In genomic region chr3:151999936-152000335, GRCh38 we compare ENCODE assay signal across 25 cellular contexts.
"Had no signal": no experiment of that assay in that cellular context is flagged by ENCODE, and none has a peak within 500 bp of the region (broad histone marks: within the 10 kb centered on the region; RNA-seq: fewer than 3 reads in every experiment).

No MANE protein-coding gene starts in this region.

- H3K36me3 Mint-ChIP-seq: activated CD8-positive, alpha-beta memory T cell treated with anti-CD3 and anti-CD28 coated beads, Interleukin-2, amount 10 ng/mL, durations not matched to agents 7 days and 5 days; activated naive CD4-positive, alpha-beta T cell treated with anti-CD3 and anti-CD28 coated beads, Interleukin-2, amount 50 U/mL, for 24 hours had no signal

- H3K9me3 Mint-ChIP-seq: activated B cell treated with CpG ODN at 0.5 μM for 24 hours; activated CD4-positive, alpha-beta T cell treated with anti-CD3 and anti-CD28 coated beads, Interleukin-2, amount 10 ng/mL, durations not matched to agents 24 days and 14 days; activated naive CD4-positive, alpha-beta T cell treated with anti-CD3 and anti-CD28 coated beads, Interleukin-2, amount 50 U/mL, for 24 hours; activated T-cell treated with anti-CD3 and anti-CD28 coated beads, Interleukin-2, amount 50 U/mL, for 24 hours; activated T-helper 1 cell treated with anti-CD3 and anti-CD28 coated beads, Interleukin-12 subunit alpha, Interleukin-12 subunit beta, Interleukin-2, Interleukin-4 antibody, amounts not matched to agents 30 ng/mL and 10 ng/mL and 1 ng/mL, durations not matched to agents 14 hours and 24 hours and 36 hours had no signal

- H3K4me1 ChIP-seq: body of pancreas, SJSA1 had no signal

- H3K27ac ChIP-seq: body of pancreas, KMS-11, SJSA1 had no signal

- H3K27me3 Mint-ChIP-seq: activated CD4-positive, alpha-beta T cell treated with anti-CD3 and anti-CD28 coated beads, Interleukin-2, amount 10 ng/mL, durations not matched to agents 24 days and 14 days; activated T-cell treated with anti-CD3 and anti-CD28 coated beads, Interleukin-2, amount 50 U/mL, for 24 hours had no signal

- H3K36me3 ChIP-seq: SJSA1 had no signal

- H3K9ac ChIP-seq: KMS-11 had no signal

- H3K27ac Mint-ChIP-seq: activated B cell treated with CpG ODN at 0.5 μM for 24 hours; activated CD4-positive, alpha-beta T cell treated with anti-CD3 and anti-CD28 coated beads, Interleukin-2, amount 10 ng/mL, durations not matched to agents 24 days and 14 days; activated CD8-positive, alpha-beta memory T cell treated with anti-CD3 and anti-CD28 coated beads, Interleukin-2, amount 10 ng/mL, durations not matched to agents 7 days and 5 days; activated naive CD4-positive, alpha-beta T cell treated with anti-CD3 and anti-CD28 coated beads, Interleukin-2, amount 50 U/mL, for 24 hours; activated T-cell treated with anti-CD3 and anti-CD28 coated beads, Interleukin-2, amount 50 U/mL, for 24 hours; activated T-helper 1 cell treated with anti-CD3 and anti-CD28 coated beads, Interleukin-12 subunit alpha, Interleukin-12 subunit beta, Interleukin-2, Interleukin-4 antibody, amounts not matched to agents 30 ng/mL and 10 ng/mL and 1 ng/mL, durations not matched to agents 14 hours and 24 hours and 36 hours; T-helper 17 cell had no signal

- H3K27me3 ChIP-seq: body of pancreas, SJSA1 had no signal

- H3K9me3 ChIP-seq: body of pancreas, SJSA1 had no signal

- H3K4me1 Mint-ChIP-seq: activated B cell treated with CpG ODN at 0.5 μM for 24 hours; activated CD4-positive, alpha-beta T cell treated with anti-CD3 and anti-CD28 coated beads, Interleukin-2, amount 10 ng/mL, durations not matched to agents 24 days and 14 days; activated CD8-positive, alpha-beta memory T cell treated with anti-CD3 and anti-CD28 coated beads, Interleukin-2, amount 10 ng/mL, durations not matched to agents 7 days and 5 days; activated naive CD4-positive, alpha-beta T cell treated with anti-CD3 and anti-CD28 coated beads, Interleukin-2, amount 50 U/mL, for 24 hours; T-helper 17 cell had no signal

- H3K4me2 ChIP-seq: KMS-11 had no signal

- H3K4me3 Mint-ChIP-seq: activated B cell treated with CpG ODN at 0.5 μM for 24 hours; activated CD4-positive, alpha-beta T cell treated with anti-CD3 and anti-CD28 coated beads, Interleukin-2, amount 10 ng/mL, durations not matched to agents 24 days and 14 days; activated CD8-positive, alpha-beta memory T cell treated with anti-CD3 and anti-CD28 coated beads, Interleukin-2, amount 10 ng/mL, durations not matched to agents 7 days and 5 days; activated naive CD4-positive, alpha-beta T cell treated with anti-CD3 and anti-CD28 coated beads, Interleukin-2, amount 50 U/mL, for 24 hours; activated T-cell treated with anti-CD3 and anti-CD28 coated beads, Interleukin-2, amount 50 U/mL, for 24 hours; activated T-helper 1 cell treated with anti-CD3 and anti-CD28 coated beads, Interleukin-12 subunit alpha, Interleukin-12 subunit beta, Interleukin-2, Interleukin-4 antibody, amounts not matched to agents 30 ng/mL and 10 ng/mL and 1 ng/mL, durations not matched to agents 14 hours and 24 hours and 36 hours; T-helper 17 cell had no signal

- DNase-seq: activated B cell treated with CpG ODN at 0.5 μM for 24 hours; activated CD4-positive, alpha-beta T cell treated with anti-CD3 and anti-CD28 coated beads for 1 hour; activated CD4-positive, alpha-beta T cell treated with anti-CD3 and anti-CD28 coated beads, Interleukin-2, amount 10 ng/mL, durations not matched to agents 24 days and 14 days; activated CD4-positive, alpha-beta T cell treated with anti-CD3 and anti-CD28 coated beads, Interleukin-2, amount 50 U/mL, for 48 hours; activated CD8-positive, alpha-beta memory T cell treated with anti-CD3 and anti-CD28 coated beads, Interleukin-2, amount 10 ng/mL, durations not matched to agents 7 days and 5 days; activated effector memory CD4-positive, alpha-beta T cell treated with Interleukin-2 at 50 U/mL for 16 hours; activated naive CD4-positive, alpha-beta T cell; activated T-cell treated with anti-CD3 and anti-CD28 coated beads, Interleukin-2, amount 50 U/mL, for 24 hours; aorta; body of pancreas; MM.1S; NCI-H1105; NCI-H1436; NCI-H1694 treated with DMSO at 0.1 percent for 48 hours; NCI-H2029 treated with DMSO at 0.1 percent for 48 hours; NCI-H345; NCI-H510A treated with DMSO at 0.1 percent for 48 hours; PC-3; SHP77; T-helper 17 cell; T-helper 9 cell had no signal

- H3K4me3 ChIP-seq: body of pancreas, SJSA1 had no signal
